Comparison of ENCODE assay signal across 15 cellular contexts in the genomic region with DNA sequence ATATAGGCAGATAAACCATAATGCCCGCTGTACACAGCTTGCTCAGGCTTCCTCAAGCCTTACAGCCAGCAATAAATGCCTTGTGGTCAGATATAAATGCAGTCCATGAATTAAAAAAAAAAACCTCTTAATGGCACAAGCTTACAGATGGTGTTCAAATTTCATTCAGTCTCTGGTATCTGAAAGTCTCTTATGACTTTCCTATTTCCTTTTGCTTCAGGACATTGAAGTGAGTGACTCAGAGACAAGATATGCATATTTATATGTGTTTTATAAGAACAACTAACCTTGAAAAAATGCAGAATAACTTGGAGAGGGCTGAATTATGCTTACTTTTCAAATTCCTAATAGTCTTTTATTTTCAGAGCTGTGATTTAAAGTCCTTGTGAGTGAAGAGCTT.
A peak's percentile ranks its signal among the peaks of the same experiment; 100 is the strongest.
DNase-seq lines count a peak whose midpoint lies in the region; ATAC-seq, FAIRE-seq and TF ChIP-seq lines count a peak whose summit lies in the region.
"Had no signal": no experiment of that assay in that cellular context is flagged by ENCODE, and none has a peak within 500 bp of the region (broad histone marks: within the 10 kb centered on the region; RNA-seq: fewer than 3 reads in every experiment).

No MANE protein-coding gene starts in this region.

- H3K4me3 Mint-ChIP-seq in WTC11 = no peak overlapping the region

- no peak overlapping the region for H3K27ac Mint-ChIP-seq in WTC11

- H3K9me3 Mint-ChIP-seq in WTC11 = peaks cover 41% of the 10 kb centered on the region

- no peak for TF ChIP-seq POLR2A in uterus (IDR thresholded peaks at IDR 0.05)

- no peak for ATAC-seq in left ventricle myocardium superior
- no peak for ATAC-seq in WTC11

- TF ChIP-seq CTCF in uterus (IDR thresholded peaks at IDR 0.05) (no peak), WTC11 (IDR thresholded peaks at IDR 0.05) (no peak)

- H3K4me1 ChIP-seq in uterus = no peaks in the 10 kb centered on the region
- H3K4me1 ChIP-seq: stomach had no signal

- CTCF ChIA-PET in WTC11 (lab: Charles Lee) = no interaction called here

- peak; percentile 41 for DNase-seq in DMS79 (lab: John Stamatoyannopoulos, UW)
- DNase-seq in DMS79 treated with DMSO at 0.1 percent for 48 hours (lab: John Stamatoyannopoulos, UW) = no peak
- DNase-seq in amniotic epithelial cell (ENCODE audit: low read depth) = peak; percentile 58
- peak; percentile 94 for DNase-seq in foreskin melanocyte
- peak; percentile 67 for DNase-seq in urothelium cell line (ENCODE audit: low spot score)
- no peak for DNase-seq in uterus
- DNase-seq in left ventricle myocardium superior = no peak
- DNase-seq in WTC11 (ENCODE audit: low spot score) = no peak
- DNase-seq: aorta; NCI-H1048; NCI-H82; stimulated activated CD4-positive, alpha-beta T cell treated with anti-CD3 and anti-CD28 coated beads, Interleukin-2, amount 100 ng/mL, for 24 hours; stomach had no signal

- no peaks in the 10 kb centered on the region for H3K9me3 ChIP-seq in uterus
- H3K9me3 ChIP-seq: stomach had no signal

- H3K4me3 ChIP-seq in uterus = no peak overlapping the region
- H3K4me3 ChIP-seq: stomach had no signal

- peak; percentile 17 for FAIRE-seq in urothelium cell line (lab: Jason Lieb, UNC)
- FAIRE-seq: A204.1, H1 had no signal

- POLR2A ChIA-PET in WTC11 (lab: Charles Lee) = no interaction called here

- intact Hi-C loops in uterus (cut with DNase I; ENCODE audit: low total_unique reads) = no loop called here
- intact Hi-C loops in left ventricle myocardium superior (cut with micrococcal nuclease) = no loop called here

- no peaks in the 10 kb centered on the region for H3K27me3 Mint-ChIP-seq in WTC11 (ENCODE audit: low read depth)

- H3K27ac ChIP-seq in uterus = no peak overlapping the region
- H3K27ac ChIP-seq: stomach had no signal

- H3K27me3 ChIP-seq in uterus = no peaks in the 10 kb centered on the region
- H3K27me3 ChIP-seq: stomach had no signal

- H3K36me3 Mint-ChIP-seq in WTC11 = no peaks in the 10 kb centered on the region; the same call in 1 of the 2 replicates

- H3K4me1 Mint-ChIP-seq in WTC11 = no peaks in the 10 kb centered on the region

- no peaks in the 10 kb centered on the region for H3K36me3 ChIP-seq in uterus
- H3K36me3 ChIP-seq: stomach had no signal

TF ChIP-seq in WTC11, 78 proteins besides CTCF, POLR2A, EP300 and RAD21:
- TF ChIP-seq RELA (CRISPR knock-in tag; IDR thresholded peaks at IDR 0.05; ENCODE audit: borderline replicate concordance) (no peak), ZNF396 (CRISPR knock-in tag; IDR thresholded peaks at IDR 0.05; ENCODE audit: borderline replicate concordance) (no peak), ZNF317 (CRISPR knock-in tag; IDR thresholded peaks at IDR 0.05; ENCODE audit: borderline replicate concordance, low read depth) (no peak), SMAD4 (CRISPR knock-in tag; IDR thresholded peaks at IDR 0.05) (no peak), JAZF1 (CRISPR knock-in tag; IDR thresholded peaks at IDR 0.05) (no peak), MYBL2 (CRISPR knock-in tag; IDR thresholded peaks at IDR 0.05) (no peak), ZBTB21 (CRISPR knock-in tag; IDR thresholded peaks at IDR 0.05; ENCODE audit: borderline replicate concordance) (no peak), SMAD3 (CRISPR knock-in tag; IDR thresholded peaks at IDR 0.05; ENCODE audit: borderline replicate concordance) (no peak), NFYB (CRISPR knock-in tag; conservative IDR thresholded peaks at IDR 0.05; ENCODE audit: low read depth) (no peak), ZNF423 (CRISPR knock-in tag; IDR thresholded peaks at IDR 0.05) (no peak), NR1H2 (CRISPR knock-in tag; IDR thresholded peaks at IDR 0.05) (no peak)

Comparison
In these comparisons a context has a peak if more than half of its experiments do, and no peak if none do; other contexts are left out.
1. DNase-seq: peak in DMS79 (single experiment), amniotic epithelial cell (single experiment), foreskin melanocyte (single experiment) and urothelium cell line (single experiment); none in DMS79 treated with DMSO at 0.1 percent for 48 hours (single experiment), uterus (0 of 2), left ventricle myocardium superior (single experiment) and WTC11 (single experiment).